In the genomic region with DNA sequence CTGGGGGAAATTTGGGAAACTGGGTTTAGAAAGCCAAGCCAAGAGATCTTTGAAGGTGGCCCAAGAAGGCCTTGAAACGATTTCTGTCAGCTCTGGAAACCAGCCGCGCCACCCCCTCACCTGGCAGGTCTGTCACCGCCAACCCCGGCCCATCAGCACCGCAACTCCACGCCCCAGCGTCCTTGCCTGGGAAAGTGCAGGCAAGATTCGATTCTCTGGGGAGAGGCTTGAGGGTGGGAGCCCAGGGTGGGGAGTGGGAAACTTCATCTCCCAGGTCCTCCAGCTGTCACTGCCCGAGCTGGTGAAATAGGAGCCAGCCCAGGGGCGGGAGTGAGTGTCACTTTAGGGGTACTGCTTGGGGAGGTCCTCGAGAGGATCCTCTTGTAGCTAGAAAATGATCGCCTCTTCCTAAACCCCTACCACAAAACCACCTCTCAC, we compare ENCODE assay signal across 8 cellular contexts. TPM values are rescaled to one million over a fixed set of nuclear protein-coding genes. Genes with fewer than 3 reads are reported as not detected.
A peak's percentile ranks its signal among the peaks of the same experiment; 100 is the strongest.
DNase-seq lines count a peak whose midpoint lies in the region; ATAC-seq and TF ChIP-seq lines count a peak whose summit lies in the region.

No MANE protein-coding gene starts in this region.

- no peak overlapping the region for H4K8ac ChIP-seq in neuronal stem cell (ENCODE audit: low read depth, low read length)

- H3K4me2 ChIP-seq in GM23248 (ENCODE audit: unreplicated experiment), result peak overlapping the region; percentile 59
- H3K4me2 ChIP-seq in neuronal stem cell (ENCODE audit: insufficient read depth, low read length, poor library complexity, severe bottlenecking), result peak overlapping the region; percentile 79

- no peak overlapping the region for H4K91ac ChIP-seq in neuronal stem cell (ENCODE audit: low read depth, low read length, poor library complexity)

- H3K79me2 ChIP-seq in GM23248 (ENCODE audit: insufficient read depth), result no peaks in the 10 kb centered on the region

- H3K27me3 ChIP-seq in GM23248 (replicated peaks; ENCODE audit: insufficient read depth) (peaks cover 41% of the 10 kb centered on the region), neuronal stem cell (ENCODE audit: control insufficient read depth in 3 of 3, insufficient read depth in 3 of 3, low read depth in 1 of 3, low read length in 3 of 3) (peaks cover 4 to 35% (median 6%) of the 10 kb centered on the region in 3 experiments)
- H3K27me3 ChIP-seq in effector memory CD4-positive, alpha-beta T cell (replicated peaks; ENCODE audit: control insufficient read depth, insufficient read depth, low read length, poor library complexity, severe bottlenecking), result no peaks in the 10 kb centered on the region

- peak overlapping the region; percentile 93 for H3K18ac ChIP-seq in neuronal stem cell (ENCODE audit: low read length)

- H3K9me3 ChIP-seq in GM23248 (ENCODE audit: low read depth) (no peaks in the 10 kb centered on the region), neuronal stem cell (replicated peaks in 1 of 2; ENCODE audit: control insufficient read depth in 2 of 2, insufficient read depth in 1 of 2, low read depth in 1 of 2, low read length in 2 of 2) (peaks cover 2 to 3% of the 10 kb centered on the region in 2 donors)
- H3K9me3 ChIP-seq in effector memory CD4-positive, alpha-beta T cell (ENCODE audit: control insufficient read depth, low read length), result no peaks in the 10 kb centered on the region

- H4K20me1 ChIP-seq in GM23248 (ENCODE audit: insufficient read depth), result no peaks in the 10 kb centered on the region

- H3K27ac ChIP-seq in C4-2B (peak overlapping the region; percentile 94), GM23248 (no peak overlapping the region), neuronal stem cell (replicated peaks; ENCODE audit: low read length) (peak overlapping the region; percentile 53)
- no peak overlapping the region for H3K27ac ChIP-seq in effector memory CD4-positive, alpha-beta T cell (ENCODE audit: insufficient read depth, low read length, poor library complexity, severe bottlenecking)

- peak overlapping the region; percentile 95 for H2BK12ac ChIP-seq in neuronal stem cell (ENCODE audit: low read length)

- H3K79me1 ChIP-seq in neuronal stem cell (ENCODE audit: low read depth, low read length), result no peaks in the 10 kb centered on the region

- 42 to 47% methylated on average over 9 to 13 of the region's 13 CpGs for WGBS in GM23248 (ENCODE audit: low coverage in 1 of 2, low lambda C conversion rate in 2 of 2, missing lambda C conversion rate in 2 of 2), 2 experiments
- WGBS in neuronal stem cell (ENCODE audit: extremely low coverage in 2 of 2, insufficient read length in 2 of 2, insufficient replicate concordance in 1 of 2), 2 donors, result no CpG with 5 or more reads among the region's 13 CpGs

- H3K36me3 ChIP-seq in GM23248 (ENCODE audit: low read depth), result no peaks in the 10 kb centered on the region
- no peaks in the 10 kb centered on the region for H3K36me3 ChIP-seq in effector memory CD4-positive, alpha-beta T cell (ENCODE audit: control insufficient read depth, insufficient read depth, low read length)
- H3K36me3 ChIP-seq in neuronal stem cell (replicated peaks in 1 of 2; ENCODE audit: control insufficient read depth in 2 of 2, insufficient read depth in 2 of 2, low read length in 2 of 2), result peaks cover 2 to 11% of the 10 kb centered on the region in 2 donors

- no peak overlapping the region for H2BK120ac ChIP-seq in neuronal stem cell (ENCODE audit: low read depth, low read length)

- ATAC-seq in HG03469 (IDR thresholded peaks at IDR 0.05; ENCODE audit: unreplicated experiment), result no peak

- peak overlapping the region; percentile 76 for H3K4me3 ChIP-seq in GM23248
- peak overlapping the region; percentile 85 for H3K4me3 ChIP-seq in effector memory CD4-positive, alpha-beta T cell (ENCODE audit: insufficient read depth, low read depth, low read length, poor library complexity, severe bottlenecking)
- peak overlapping the region; percentile 49 to 65 for H3K4me3 ChIP-seq in neuronal stem cell (ENCODE audit: low read length in 2 of 2)

- in situ Hi-C loops in GM23248 (cut with MboI), result no loop called here

- H3K9ac ChIP-seq in GM23248 (no peak overlapping the region), neuronal stem cell (ENCODE audit: low read depth, low read length, poor library complexity) (peak overlapping the region; percentile 63)

- DNase-seq in GM23248 (no peak), NCI-H524 (lab: John Stamatoyannopoulos, UW) (peak; percentile 66 to 83), neuronal stem cell (ENCODE audit: low spot score) (no peak), DMS79 (lab: John Stamatoyannopoulos, UW) (no peak), T1000 (lab: John Stamatoyannopoulos, UW) (no peak)
- no peak for DNase-seq in effector memory CD4-positive, alpha-beta T cell

- peak overlapping the region; percentile 35 for H2BK15ac ChIP-seq in neuronal stem cell (ENCODE audit: low read length)

- peak overlapping the region; percentile 43 for H3K23ac ChIP-seq in neuronal stem cell (ENCODE audit: low read depth, low read length, poor library complexity)

- H3K4me1 ChIP-seq in GM23248 (ENCODE audit: insufficient read depth), result no peaks in the 10 kb centered on the region
- peaks cover 12% of the 10 kb centered on the region for H3K4me1 ChIP-seq in effector memory CD4-positive, alpha-beta T cell (ENCODE audit: control insufficient read depth, insufficient read depth, low read length, poor library complexity, severe bottlenecking)
- H3K4me1 ChIP-seq in neuronal stem cell (ENCODE audit: control insufficient read depth in 2 of 2, insufficient read depth in 1 of 2, low read depth in 1 of 2, low read length in 2 of 2), result peaks cover 15 to 35% of the 10 kb centered on the region in 2 donors

- no peak overlapping the region for H3K14ac ChIP-seq in neuronal stem cell (ENCODE audit: low read length)

- H3F3A ChIP-seq in GM23248 (ENCODE audit: insufficient read depth), result no peaks in the 10 kb centered on the region

- H3K4ac ChIP-seq in neuronal stem cell (ENCODE audit: low read length), result no peak overlapping the region

- H2AFZ ChIP-seq in GM23248 (peak overlapping the region; percentile 71), neuronal stem cell (ENCODE audit: low read length) (peak overlapping the region; percentile 86)

- H2BK5ac ChIP-seq in neuronal stem cell (ENCODE audit: low read length), result peak overlapping the region; percentile 89

- no peak for TF ChIP-seq CTCF in C4-2B (conservative IDR thresholded peaks at IDR 0.05)

- H2AK5ac ChIP-seq in neuronal stem cell (ENCODE audit: low read depth, low read length), result peak overlapping the region; percentile 98

- H3K9me2 ChIP-seq in GM23248 (ENCODE audit: insufficient read depth), result no peaks in the 10 kb centered on the region

RNA-seq across cellular contexts. Expression of a gene that starts 2.2 kb away (rescaled TPM):
- not detected in 2 replicates for total RNA-seq in GM23248 (2014; rRNA removed; shearing (Covaris generic))
- polyA plus RNA-seq in GM23248 (2016; fragmentation: Nextera tagmentation; extraction: Ambion mirVana), result not detected in 2 replicates
- polyA plus RNA-seq in neuronal stem cell (2013, experiment 1 of 2), result 6.2 TPM
- polyA plus RNA-seq in neuronal stem cell (2013, experiment 2 of 2), result 6.1 TPM

Comparison
In these comparisons a context has a peak if more than half of its experiments do, and no peak if none do; other contexts are left out.
1. H3K27ac ChIP-seq: peak in C4-2B (single experiment) and neuronal stem cell (single experiment); none in GM23248 (single experiment) and effector memory CD4-positive, alpha-beta T cell (single experiment).
2. DNase-seq: peak in NCI-H524 (2 of 2); none in GM23248 (single experiment), effector memory CD4-positive, alpha-beta T cell (0 of 3), neuronal stem cell (single experiment), DMS79 (single experiment) and T1000 (single experiment).
3. Peak in every context shown above with its lines, with median percentiles within 50 percentile points of each other: H3K4me3 ChIP-seq.